Comparison of ENCODE assay signal across 15 cellular contexts in the genomic region with DNA sequence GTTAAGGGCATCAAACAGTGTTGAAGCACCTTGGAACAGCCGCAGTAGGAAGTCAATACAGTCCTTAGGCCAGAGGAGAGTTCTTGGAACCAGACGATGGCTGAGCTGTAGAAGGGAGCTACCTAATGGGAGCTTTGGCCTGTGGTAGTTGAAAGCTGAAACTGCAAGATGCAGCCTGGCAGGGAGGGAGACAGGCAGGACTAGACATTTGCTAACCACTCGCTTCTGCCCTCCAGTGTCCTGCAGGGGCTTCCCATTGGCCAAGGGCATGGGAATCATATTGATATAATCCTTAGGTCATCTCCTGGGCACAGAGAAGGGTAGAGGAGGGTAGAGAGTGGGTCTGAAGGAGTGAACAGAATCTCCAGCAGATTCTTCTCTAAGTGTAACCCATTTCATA.
"Had no signal": no experiment of that assay in that cellular context is flagged by ENCODE, and none has a peak within 500 bp of the region (broad histone marks: within the 10 kb centered on the region; RNA-seq: fewer than 3 reads in every experiment).

No MANE protein-coding gene starts in this region.

- H3K4me3 Mint-ChIP-seq: activated CD4-positive, alpha-beta T cell treated with anti-CD3 and anti-CD28 coated beads, Interleukin-2, amount 10 ng/mL, durations not matched to agents 24 days and 14 days; activated CD8-positive, alpha-beta T cell treated with anti-CD3 and anti-CD28 coated beads for 36 hours; activated naive CD8-positive, alpha-beta T cell treated with anti-CD3 and anti-CD28 coated beads for 36 hours; activated T-helper 17 cell treated with anti-CD3 and anti-CD28 coated beads, Interleukin-2, amount 50 U/mL, for 72 hours; memory B cell; naive thymus-derived CD8-positive, alpha-beta T cell; stimulated activated naive CD8-positive, alpha-beta T cell treated with anti-CD3 and anti-CD28 coated beads, Interleukin-15, Interleukin-2, amounts not matched to agents 100 ng/mL and 50 ng/mL, for 24 hours had no signal

- H3K36me3 Mint-ChIP-seq: activated naive CD8-positive, alpha-beta T cell treated with anti-CD3 and anti-CD28 coated beads for 36 hours; memory B cell; naive thymus-derived CD8-positive, alpha-beta T cell had no signal

- DNase-seq: activated CD4-positive, alpha-beta T cell treated with anti-CD3 and anti-CD28 coated beads, Interleukin-2, amount 10 ng/mL, durations not matched to agents 24 days and 14 days; activated CD4-positive, CD25-positive, alpha-beta regulatory T cell; activated CD8-positive, alpha-beta T cell treated with anti-CD3 and anti-CD28 coated beads for 36 hours; activated naive CD4-positive, alpha-beta T cell; activated naive CD8-positive, alpha-beta T cell treated with anti-CD3 and anti-CD28 coated beads for 36 hours; activated T-cell treated with anti-CD3 and anti-CD28 coated beads, Interleukin-2, amount 50 U/mL, for 1 hour; amniotic stem cell; dermis blood vessel endothelial cell; effector memory CD4-positive, alpha-beta T cell; naive thymus-derived CD8-positive, alpha-beta T cell; stimulated activated CD4-positive, alpha-beta T cell treated with anti-CD3 and anti-CD28 coated beads, Interleukin-2, amount 100 ng/mL, for 24 hours; trophoblast cell had no signal

- H3K9me3 Mint-ChIP-seq: activated CD4-positive, alpha-beta T cell treated with anti-CD3 and anti-CD28 coated beads, Interleukin-2, amount 10 ng/mL, durations not matched to agents 24 days and 14 days; activated CD8-positive, alpha-beta T cell treated with anti-CD3 and anti-CD28 coated beads for 36 hours; activated naive CD8-positive, alpha-beta T cell treated with anti-CD3 and anti-CD28 coated beads for 36 hours; activated T-helper 17 cell treated with anti-CD3 and anti-CD28 coated beads, Interleukin-2, amount 50 U/mL, for 72 hours; memory B cell; naive thymus-derived CD8-positive, alpha-beta T cell; stimulated activated naive CD8-positive, alpha-beta T cell treated with anti-CD3 and anti-CD28 coated beads, Interleukin-15, Interleukin-2, amounts not matched to agents 100 ng/mL and 50 ng/mL, for 24 hours had no signal

- ATAC-seq: activated CD8-positive, alpha-beta T cell treated with anti-CD3 and anti-CD28 coated beads for 36 hours; activated T-helper 17 cell treated with anti-CD3 and anti-CD28 coated beads, Interleukin-2, amount 50 U/mL, for 72 hours; naive thymus-derived CD8-positive, alpha-beta T cell had no signal

- H3K27ac Mint-ChIP-seq: activated CD4-positive, alpha-beta T cell treated with anti-CD3 and anti-CD28 coated beads, Interleukin-2, amount 10 ng/mL, durations not matched to agents 24 days and 14 days; activated CD8-positive, alpha-beta T cell treated with anti-CD3 and anti-CD28 coated beads for 36 hours; activated naive CD8-positive, alpha-beta T cell treated with anti-CD3 and anti-CD28 coated beads for 36 hours; activated T-helper 17 cell treated with anti-CD3 and anti-CD28 coated beads, Interleukin-2, amount 50 U/mL, for 72 hours; memory B cell; naive thymus-derived CD8-positive, alpha-beta T cell; stimulated activated naive CD8-positive, alpha-beta T cell treated with anti-CD3 and anti-CD28 coated beads, Interleukin-15, Interleukin-2, amounts not matched to agents 100 ng/mL and 50 ng/mL, for 24 hours had no signal

- H3K4me1 Mint-ChIP-seq: activated CD4-positive, alpha-beta T cell treated with anti-CD3 and anti-CD28 coated beads, Interleukin-2, amount 10 ng/mL, durations not matched to agents 24 days and 14 days; activated naive CD8-positive, alpha-beta T cell treated with anti-CD3 and anti-CD28 coated beads for 36 hours; activated T-helper 17 cell treated with anti-CD3 and anti-CD28 coated beads, Interleukin-2, amount 50 U/mL, for 72 hours; memory B cell; naive thymus-derived CD8-positive, alpha-beta T cell had no signal
